ENCODE assay signal across 16 cellular contexts in genomic region chr1:22562584-22563551, GRCh38. TPM values are rescaled to one million over a fixed set of nuclear protein-coding genes. Genes with fewer than 3 reads are reported as not detected.
DNase-seq lines count a peak whose midpoint lies in the region; ATAC-seq, FAIRE-seq and TF ChIP-seq lines count a peak whose summit lies in the region.
"Had no signal": no experiment of that assay in that cellular context is flagged by ENCODE, and none has a peak within 500 bp of the region (broad histone marks: within the 10 kb centered on the region; RNA-seq: fewer than 3 reads in every experiment).

Gene EPHA8 (plus strand): TSS chr1:22563489. CDS start chr1:22563636, 147 bp downstream.

- H3K4me1 ChIP-seq in HepG2 (ENCODE audit: insufficient read depth, low read length) (no peaks in the 10 kb centered on the region), right lobe of liver (no peaks in the 10 kb centered on the region), aorta (ENCODE audit: control insufficient read depth in 1 of 2, insufficient read depth in 2 of 2, low read length in 2 of 2) (no peaks in the 10 kb centered on the region), tibial artery (peaks cover 0 to 11% (median 5%) of the 10 kb centered on the region in 4 donors)

- H3K27ac ChIP-seq in HepG2 (ENCODE audit: extremely low read length, insufficient read depth, low read length) (no peak within 1 kb of the TSS), right lobe of liver (no peak within 1 kb of the TSS), aorta (ENCODE audit: low read depth in 1 of 2, low read length in 2 of 2) (no peak within 1 kb of the TSS), tibial artery (no peak within 1 kb of the TSS)
- H3K27ac ChIP-seq: KMS-11 had no signal

- peaks cover 37 to 64% of the 10 kb centered on the region in 2 donors for H3K27me3 Mint-ChIP-seq in T-cell

- no peak within 1 kb of the TSS for H2AFZ ChIP-seq in HepG2 (ENCODE audit: low read length)

- no peaks in the 10 kb centered on the region for H3K9me3 Mint-ChIP-seq in T-cell
- H3K9me3 Mint-ChIP-seq: CD8-positive, alpha-beta T cell; natural killer cell treated with Interleukin-12 subunit alpha and Interleukin-12 subunit beta and Interleukin-15 and Interleukin-18, amount 100 ng/mL, for 72 hours had no signal

- H3K4me3 ChIP-seq in HepG2 (replicated peaks in 1 of 3; ENCODE audit: insufficient read depth in 1 of 3, low read depth in 2 of 3, low read length in 3 of 3) (peak within 1 kb of the TSS in 1 of 3 experiments; percentile 4; a peak in 1 of 6 replicates), right lobe of liver (no peak within 1 kb of the TSS), aorta (ENCODE audit: low read length in 2 of 2) (peak within 1 kb of the TSS; percentile 18 to 41), tibial artery (no peak within 1 kb of the TSS)

- TF ChIP-seq CTCF in HepG2 (CRISPR knock-in tag; IDR thresholded peaks at IDR 0.05) (no peak), right lobe of liver (IDR thresholded peaks at IDR 0.05) (no peak), tibial artery (IDR thresholded peaks at IDR 0.05) (no peak)

- no peak for ATAC-seq in HepG2
- no peak for ATAC-seq in right lobe of liver
- ATAC-seq in T-cell (replicated peaks in 1 of 4), result no peak
- no peak for ATAC-seq in aorta (ENCODE audit: low FRiP score)
- no peak for ATAC-seq in HG02642 (IDR thresholded peaks at IDR 0.05; ENCODE audit: poor library complexity, unreplicated experiment)
- no peak for ATAC-seq in HG03280 (IDR thresholded peaks at IDR 0.05; ENCODE audit: unreplicated experiment)
- ATAC-seq: CD8-positive, alpha-beta T cell; HCT116; natural killer cell treated with Interleukin-12 subunit alpha and Interleukin-12 subunit beta and Interleukin-15 and Interleukin-18, amount 100 ng/mL, for 72 hours had no signal

- WGBS in HepG2 (ENCODE audit: low lambda C conversion rate), result 0% methylated on average over 2 of the region's 74 CpGs
- 15% methylated on average over 6 of the region's 74 CpGs for WGBS in right lobe of liver (ENCODE audit: insufficient coverage, low coverage, low lambda C conversion rate, missing lambda C conversion rate)
- WGBS in aorta, 2 donors, result 9 to 16% methylated on average over 37 to 74 of the region's 74 CpGs

- H3K9ac ChIP-seq in HepG2 (ENCODE audit: insufficient read depth, low read depth, low read length), result no peak within 1 kb of the TSS
- H3K9ac ChIP-seq: KMS-11 had no signal

- H3K36me3 Mint-ChIP-seq in T-cell, result no peaks in the 10 kb centered on the region
- H3K36me3 Mint-ChIP-seq: CD8-positive, alpha-beta T cell; natural killer cell treated with Interleukin-12 subunit alpha and Interleukin-12 subunit beta and Interleukin-15 and Interleukin-18, amount 100 ng/mL, for 72 hours had no signal

- no peaks in the 10 kb centered on the region; the same call in 1 of the 2 replicates for H4K20me1 ChIP-seq in HepG2 (ENCODE audit: insufficient read depth, low read length)

- FAIRE-seq in HepG2 (lab: Jason Lieb, UNC), result no peak
- FAIRE-seq: kidney had no signal

- H3K79me2 ChIP-seq in HepG2 (ENCODE audit: insufficient read depth, low read length), result no peaks in the 10 kb centered on the region

- no peak for DNase-seq in HepG2 (ENCODE audit: low spot score)
- DNase-seq in right lobe of liver, result no peak
- DNase-seq in T-cell, result no peak
- DNase-seq in iPS-NIHi11 (ENCODE audit: low spot score), result peak; percentile 79
- no peak for DNase-seq in aorta
- DNase-seq in tibial artery, result no peak
- DNase-seq: activated CD4-positive, alpha-beta T cell treated with anti-CD3 and anti-CD28 coated beads for 1 hour; kidney; SHP77 had no signal

- peaks cover 0 to 10% (median 2%) of the 10 kb centered on the region in 3 donors for H3K4me1 Mint-ChIP-seq in T-cell

- H3K4me2 ChIP-seq in HepG2 (ENCODE audit: low read depth, low read length), result no peak within 1 kb of the TSS; the same call in 1 of the 2 replicates
- H3K4me2 ChIP-seq: KMS-11 had no signal

- no peak for TF ChIP-seq RAD21 in HepG2 (CRISPR knock-in tag; IDR thresholded peaks at IDR 0.05)

- peak within 1 kb of the TSS in 2 of 3 donors; percentile 34 to 42 for H3K4me3 Mint-ChIP-seq in T-cell
- H3K4me3 Mint-ChIP-seq: CD8-positive, alpha-beta T cell had no signal

- POLR2A ChIA-PET in HepG2 (lab: Yijun Ruan, JAX) (no interaction called here), T-cell (lab: Charles Lee) (no interaction called here)

- BruUV-seq in HepG2 (replicated peaks; lab: Mats Ljungman, UMichigan), result no TSS peak

- no peaks in the 10 kb centered on the region for H3K9me3 ChIP-seq in HepG2 (ENCODE audit: low read length)
- H3K9me3 ChIP-seq in right lobe of liver, result no peaks in the 10 kb centered on the region
- H3K9me3 ChIP-seq in aorta (ENCODE audit: control insufficient read depth, low read length), result no peaks in the 10 kb centered on the region
- no peaks in the 10 kb centered on the region for H3K9me3 ChIP-seq in tibial artery

- no peaks in the 10 kb centered on the region for H3K36me3 ChIP-seq in HepG2 (replicated peaks in 1 of 2; ENCODE audit: control insufficient read depth in 1 of 2, insufficient read depth in 2 of 2, low read length in 2 of 2)
- no peaks in the 10 kb centered on the region for H3K36me3 ChIP-seq in right lobe of liver
- no peaks in the 10 kb centered on the region for H3K36me3 ChIP-seq in aorta (ENCODE audit: control insufficient read depth in 1 of 2, insufficient read depth in 2 of 2, low read length in 1 of 2)
- H3K36me3 ChIP-seq in tibial artery, result no peaks in the 10 kb centered on the region

- CTCF ChIA-PET in HepG2 (lab: Yijun Ruan, JAX; ENCODE audit: low intra/inter-chr PET ratio, low total read pairs), result no interaction called here
- CTCF ChIA-PET in T-cell (lab: Charles Lee), result no interaction called here

- in situ Hi-C loops in HepG2 (cut with HindIII; ENCODE audit: extremely low pct_ligation_motif_present, low pct_unique_long_range_greater_than_20kb), result no loop called here

- H3K27me3 ChIP-seq in HepG2 (ENCODE audit: control insufficient read depth in 1 of 2, insufficient read depth in 2 of 2, low read length in 2 of 2), result peaks cover 19 to 79% of the 10 kb centered on the region in 2 experiments
- peaks cover 0 to 10% of the 10 kb centered on the region in 2 donors for H3K27me3 ChIP-seq in right lobe of liver
- no peaks in the 10 kb centered on the region for H3K27me3 ChIP-seq in aorta (ENCODE audit: control insufficient read depth in 1 of 2, insufficient read depth in 2 of 2, low read length in 1 of 2)
- H3K27me3 ChIP-seq in tibial artery, result peaks cover 0 to 90% of the 10 kb centered on the region in 2 donors

- intact Hi-C loops in HepG2 (cut with micrococcal nuclease; ENCODE audit: unreplicated experiment), result no loop called here
- intact Hi-C loops in right lobe of liver (cut with DNase I), result no loop called here
- intact Hi-C loops in aorta (cut with DNase I), result no loop called here
- intact Hi-C loops in tibial artery (cut with DNase I; ENCODE audit: low total_unique reads), result no loop called here

- H3K27ac Mint-ChIP-seq in T-cell, result no peak within 1 kb of the TSS
- H3K27ac Mint-ChIP-seq: CD8-positive, alpha-beta T cell; natural killer cell treated with Interleukin-12 subunit alpha and Interleukin-12 subunit beta and Interleukin-15 and Interleukin-18, amount 100 ng/mL, for 72 hours had no signal

- no peak for TF ChIP-seq POLR2A in HepG2 (IDR thresholded peaks at IDR 0.05; ENCODE audit: insufficient read depth in 1 of 2, low read depth in 2 of 2, low read length in 2 of 2)
- no peak for TF ChIP-seq POLR2A in right lobe of liver (IDR thresholded peaks at IDR 0.05)

- TF ChIP-seq EP300 in HepG2 (IDR thresholded peaks at IDR 0.05; ENCODE audit: low read depth in 2 of 2, low read length in 2 of 2), result no peak
- no peak for TF ChIP-seq EP300 in HepG2 (CRISPR knock-in tag; IDR thresholded peaks at IDR 0.05; ENCODE audit: borderline replicate concordance)

TF ChIP-seq in HepG2, 621 proteins besides CTCF, POLR2A, EP300 and RAD21:
- TF ChIP-seq ZNF383 (CRISPR knock-in tag; IDR thresholded peaks at IDR 0.05; ENCODE audit: borderline replicate concordance) (no peak), EZH2 (conservative IDR thresholded peaks at IDR 0.05; ENCODE audit: low read depth, low read length) (peak; percentile 86; the same call in 1 of the 2 replicates), ZNF232 (CRISPR knock-in tag; IDR thresholded peaks at IDR 0.05; ENCODE audit: borderline replicate concordance) (no peak), ZNF768 (CRISPR knock-in tag; IDR thresholded peaks at IDR 0.05) (0 out of 2 replicates have a peak, but pooled peaks have one; percentile 15)
TF ChIP-seq in HepG2: peak in this region for 2.

RNA-seq across cellular contexts. Expression of gene EPHA8, which starts in this region (rescaled TPM):
- total RNA-seq in HepG2 (2016; rRNA removed; fragmentation: Illumina TruSeq; extraction: Trizol), result not detected in 2 replicates
- not detected in 2 replicates for total RNA-seq in HepG2 (2016; cell fraction: cytosol; rRNA removed; fragmentation: Illumina TruSeq; extraction: Trizol; ENCODE audit: low read depth)
- not detected in 2 replicates for total RNA-seq in HepG2 (2016; cell fraction: insoluble cytoplasmic fraction; rRNA removed; fragmentation: Illumina TruSeq; extraction: Trizol)
- total RNA-seq in HepG2 (2016; cell fraction: membrane; rRNA removed; fragmentation: Illumina TruSeq; extraction: Trizol), result not detected in 2 replicates
- total RNA-seq in HepG2 (2016; cell fraction: nucleus; rRNA removed; fragmentation: Illumina TruSeq; extraction: Trizol), result not detected in 2 replicates
- polyA plus RNA-seq in HepG2 (2011; rRNA removed), result not detected in 2 replicates
- not detected in 2 replicates for polyA plus RNA-seq in HepG2 (2011; cell fraction: cytosol; rRNA removed)
- polyA plus RNA-seq in HepG2 (2011; cell fraction: nucleus; rRNA removed), result 0.08 TPM in 1 of 2 replicates, not detected in the other
- not detected in 2 replicates for polyA plus RNA-seq in HepG2 (2012)
- polyA plus RNA-seq in HepG2 (2016; cell fraction: cytosol; fragmentation: Illumina TruSeq; extraction: Trizol; ENCODE audit: low read depth), result not detected in 2 replicates
- not detected in 2 replicates for polyA plus RNA-seq in HepG2 (2016; cell fraction: insoluble cytoplasmic fraction; fragmentation: Illumina TruSeq; extraction: Trizol; ENCODE audit: low read depth)
- polyA plus RNA-seq in HepG2 (2016; cell fraction: membrane; fragmentation: Illumina TruSeq; extraction: Trizol; ENCODE audit: low read depth), result not detected in 2 replicates
- polyA plus RNA-seq in HepG2 (2016; cell fraction: nucleus; fragmentation: Illumina TruSeq; extraction: Trizol; ENCODE audit: insufficient read depth, low read depth), result not detected in 2 replicates
- not detected in 2 replicates for polyA minus RNA-seq in HepG2 (2011; rRNA and poly(A)+ RNA removed; ENCODE audit: low replicate concordance)
- polyA minus RNA-seq in HepG2 (2011; cell fraction: cytosol; rRNA and poly(A)+ RNA removed), result not detected in 2 replicates
- polyA minus RNA-seq in HepG2 (2011; cell fraction: nucleus; rRNA and poly(A)+ RNA removed), result not detected in 2 replicates
- not detected for total RNA-seq in right lobe of liver
- total RNA-seq in T-cell, result under 1 TPM in 2 of 5 donors, not detected in 3; 0.09 to 0.15 TPM
- total RNA-seq in aorta, result not detected
- polyA plus RNA-seq in aorta, result not detected
- total RNA-seq: CD8-positive, alpha-beta T cell; fibroblast of lung; natural killer cell treated with Interleukin-12 subunit alpha and Interleukin-12 subunit beta and Interleukin-15 and Interleukin-18, amount 100 ng/mL, for 72 hours had no signal
- polyA plus RNA-seq: fibroblast of lung had no signal

Comparison
In these comparisons a context has a peak if more than half of its experiments do, and no peak if none do; other contexts are left out.
1. H3K4me3 ChIP-seq: peak in aorta (2 of 2); none in right lobe of liver (0 of 3) and tibial artery (0 of 2).